In the genomic region with DNA sequence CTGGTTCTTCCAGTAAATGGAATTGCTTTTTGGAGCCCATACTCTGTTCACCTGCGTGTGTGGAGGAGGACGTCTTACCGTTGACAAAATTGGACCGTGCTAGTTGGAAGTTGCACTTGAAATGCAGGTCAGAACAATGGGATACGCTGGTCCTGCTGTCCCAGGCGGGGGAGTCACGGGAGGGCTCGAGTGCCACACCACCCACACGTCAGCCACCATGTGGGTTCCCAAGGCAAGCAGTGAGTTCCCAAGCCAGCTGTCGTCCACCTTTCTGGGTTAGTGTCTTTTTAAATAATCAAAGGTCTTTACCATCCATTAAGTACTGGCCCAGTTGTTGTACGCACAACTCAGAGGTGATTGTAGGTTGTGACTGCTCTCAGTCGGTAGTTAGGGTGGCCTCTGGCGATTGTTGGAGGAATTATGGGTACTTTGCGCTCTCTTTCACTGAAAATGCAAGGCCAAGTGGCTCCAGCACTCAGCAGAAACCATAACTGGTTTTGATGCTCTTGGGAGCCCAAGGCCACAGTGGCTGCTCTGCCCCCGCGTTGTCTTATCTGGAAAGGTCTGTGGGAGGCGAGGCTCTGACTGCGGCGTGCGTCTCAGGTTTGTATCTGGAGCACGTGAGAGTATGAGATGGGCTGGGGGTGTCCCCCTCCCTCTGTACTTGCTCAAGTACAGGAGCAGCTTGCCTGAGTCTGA, we compare ENCODE assay signal across 18 cellular contexts. TPM values are rescaled to one million over a fixed set of nuclear protein-coding genes. Genes with fewer than 3 reads are reported as not detected.
DNase-seq lines count a peak whose midpoint lies in the region; ATAC-seq and TF ChIP-seq lines count a peak whose summit lies in the region.
"Had no signal": no experiment of that assay in that cellular context is flagged by ENCODE, and none has a peak within 500 bp of the region (broad histone marks: within the 10 kb centered on the region; RNA-seq: fewer than 3 reads in every experiment).

No MANE protein-coding gene starts in this region.

- H3K4me1 Mint-ChIP-seq in activated CD4-positive, alpha-beta T cell treated with anti-CD3 and anti-CD28 coated beads, Interleukin-2, amount 10 ng/mL, durations not matched to agents 24 days and 14 days: peaks cover 33% of the 10 kb centered on the region
- peaks cover 17% of the 10 kb centered on the region for H3K4me1 Mint-ChIP-seq in CD8-positive, alpha-beta T cell (ENCODE audit: low read depth)

- POLR2A ChIA-PET in CD8-positive, alpha-beta T cell (lab: Charles Lee): no interaction called here

- peaks cover 98% of the 10 kb centered on the region for H3K79me2 ChIP-seq in hepatocyte

- intact Hi-C loops in activated CD4-positive, alpha-beta T cell treated with anti-CD3 and anti-CD28 coated beads, Interleukin-2, amount 10 ng/mL, durations not matched to agents 24 days and 14 days (cut with micrococcal nuclease): no loop called here
- intact Hi-C loops in sciatic nerve (cut with DNase I): no loop called here
- intact Hi-C loops in CD8-positive, alpha-beta T cell (cut with DNase I, micrococcal nuclease): no loop called here

- no peak overlapping the region for H2AFZ ChIP-seq in hepatocyte
- H2AFZ ChIP-seq in neuronal stem cell (ENCODE audit: low read length): no peak overlapping the region

- H3K4me2 ChIP-seq in hepatocyte (peak overlapping the region; percentile 57), neuronal stem cell (ENCODE audit: insufficient read depth, low read length, poor library complexity, severe bottlenecking) (no peak overlapping the region)

- H3K9ac ChIP-seq in neuronal stem cell (ENCODE audit: low read depth, low read length, poor library complexity): no peak overlapping the region

- no peak overlapping the region for H4K8ac ChIP-seq in neuronal stem cell (ENCODE audit: low read depth, low read length)

- no peak overlapping the region for H2BK12ac ChIP-seq in neuronal stem cell (ENCODE audit: low read length)

- no peak overlapping the region for H2BK15ac ChIP-seq in neuronal stem cell (ENCODE audit: low read length)

- CTCF ChIA-PET in CD8-positive, alpha-beta T cell (lab: Charles Lee): no interaction called here

- no peak overlapping the region for H3K4me3 ChIP-seq in NB4 (ENCODE audit: low read depth, low read length)
- H3K4me3 ChIP-seq in hepatocyte: no peak overlapping the region
- H3K4me3 ChIP-seq in CD8-positive, alpha-beta T cell (ENCODE audit: low read depth, low read length): no peak overlapping the region
- no peak overlapping the region for H3K4me3 ChIP-seq in neuronal stem cell (ENCODE audit: low read length in 2 of 2)
- H3K4me3 ChIP-seq: MG63, SJSA1, suprapubic skin had no signal

- H3K36me3 ChIP-seq in hepatocyte (replicated peaks; ENCODE audit: insufficient read depth, low read depth): no peaks in the 10 kb centered on the region
- no peaks in the 10 kb centered on the region for H3K36me3 ChIP-seq in CD8-positive, alpha-beta T cell (ENCODE audit: insufficient read depth, low read length)
- H3K36me3 ChIP-seq in neuronal stem cell (replicated peaks in 1 of 2; ENCODE audit: control insufficient read depth in 2 of 2, insufficient read depth in 2 of 2, low read length in 2 of 2): no peaks in the 10 kb centered on the region
- H3K36me3 ChIP-seq: MG63, SJSA1, suprapubic skin had no signal

- H3K79me1 ChIP-seq in neuronal stem cell (ENCODE audit: low read depth, low read length): peaks cover 15% of the 10 kb centered on the region

- no peak overlapping the region for H3K4me3 Mint-ChIP-seq in activated CD4-positive, alpha-beta T cell treated with anti-CD3 and anti-CD28 coated beads, Interleukin-2, amount 10 ng/mL, durations not matched to agents 24 days and 14 days
- H3K4me3 Mint-ChIP-seq in CD8-positive, alpha-beta T cell: no peak overlapping the region
- H3K4me3 Mint-ChIP-seq: activated T-cell treated with anti-CD3 and anti-CD28 coated beads, Interleukin-2, amount 50 U/mL, for 4 hours; brain had no signal

- H3K4me1 ChIP-seq in hepatocyte (ENCODE audit: insufficient read depth) (peaks cover 21% of the 10 kb centered on the region), neuronal stem cell (ENCODE audit: control insufficient read depth in 2 of 2, insufficient read depth in 1 of 2, low read depth in 1 of 2, low read length in 2 of 2) (peaks cover 0 to 19% of the 10 kb centered on the region in 2 donors)
- no peaks in the 10 kb centered on the region for H3K4me1 ChIP-seq in CD8-positive, alpha-beta T cell (ENCODE audit: insufficient read depth, low read length)
- H3K4me1 ChIP-seq: foreskin keratinocyte, SJSA1 had no signal

- no peak overlapping the region for H3K18ac ChIP-seq in neuronal stem cell (ENCODE audit: low read length)

- H3K27me3 ChIP-seq in hepatocyte (no peaks in the 10 kb centered on the region), neuronal stem cell (ENCODE audit: control insufficient read depth in 3 of 3, insufficient read depth in 3 of 3, low read depth in 1 of 3, low read length in 3 of 3) (no peaks in the 10 kb centered on the region)
- H3K27me3 ChIP-seq in CD8-positive, alpha-beta T cell (ENCODE audit: insufficient read depth, low read length): no peaks in the 10 kb centered on the region
- H3K27me3 ChIP-seq: foreskin keratinocyte, MG63, SJSA1, suprapubic skin had no signal

- peaks cover 1% of the 10 kb centered on the region for H3K36me3 Mint-ChIP-seq in activated CD4-positive, alpha-beta T cell treated with anti-CD3 and anti-CD28 coated beads, Interleukin-2, amount 10 ng/mL, durations not matched to agents 24 days and 14 days (ENCODE audit: low read depth)
- peaks cover 3% of the 10 kb centered on the region for H3K36me3 Mint-ChIP-seq in CD8-positive, alpha-beta T cell
- H3K36me3 Mint-ChIP-seq: naive B cell had no signal

- peak overlapping the region; percentile 45 for H3K27ac Mint-ChIP-seq in activated CD4-positive, alpha-beta T cell treated with anti-CD3 and anti-CD28 coated beads, Interleukin-2, amount 10 ng/mL, durations not matched to agents 24 days and 14 days
- H3K27ac Mint-ChIP-seq in CD8-positive, alpha-beta T cell: no peak overlapping the region

- TF ChIP-seq POLR2A in NB4 (IDR thresholded peaks at IDR 0.05; ENCODE audit: extremely low read depth, insufficient read length): no peak

- no peak for ATAC-seq in sciatic nerve
- no peak for ATAC-seq in CD8-positive, alpha-beta T cell
- ATAC-seq: foreskin keratinocyte had no signal

- H3K14ac ChIP-seq in neuronal stem cell (ENCODE audit: low read length): no peak overlapping the region

- no peaks in the 10 kb centered on the region for H3K9me3 Mint-ChIP-seq in activated CD4-positive, alpha-beta T cell treated with anti-CD3 and anti-CD28 coated beads, Interleukin-2, amount 10 ng/mL, durations not matched to agents 24 days and 14 days
- no peaks in the 10 kb centered on the region for H3K9me3 Mint-ChIP-seq in CD8-positive, alpha-beta T cell
- H3K9me3 Mint-ChIP-seq: activated T-cell treated with anti-CD3 and anti-CD28 coated beads, Interleukin-2, amount 50 U/mL, for 4 hours; naive B cell had no signal

- no peak overlapping the region for H3K4ac ChIP-seq in neuronal stem cell (ENCODE audit: low read length)

- no peaks in the 10 kb centered on the region for H3K9me3 ChIP-seq in hepatocyte (ENCODE audit: low read depth)
- no peaks in the 10 kb centered on the region for H3K9me3 ChIP-seq in CD8-positive, alpha-beta T cell (ENCODE audit: low read length)
- no peaks in the 10 kb centered on the region for H3K9me3 ChIP-seq in neuronal stem cell (replicated peaks in 1 of 2; ENCODE audit: control insufficient read depth in 2 of 2, insufficient read depth in 1 of 2, low read depth in 1 of 2, low read length in 2 of 2)
- H3K9me3 ChIP-seq: MG63, SJSA1, suprapubic skin had no signal

- peak overlapping the region; percentile 78 for H3K27ac ChIP-seq in hepatocyte
- H3K27ac ChIP-seq in CD8-positive, alpha-beta T cell (ENCODE audit: low read depth, low read length): no peak overlapping the region
- H3K27ac ChIP-seq in neuronal stem cell (replicated peaks; ENCODE audit: low read length): no peak overlapping the region
- H3K27ac ChIP-seq: foreskin keratinocyte, SJSA1 had no signal

- H2AK5ac ChIP-seq in neuronal stem cell (ENCODE audit: low read depth, low read length): no peak overlapping the region

- no peaks in the 10 kb centered on the region for H3K9me2 ChIP-seq in hepatocyte (replicated peaks; ENCODE audit: insufficient read depth)

- H3K27me3 Mint-ChIP-seq in activated CD4-positive, alpha-beta T cell treated with anti-CD3 and anti-CD28 coated beads, Interleukin-2, amount 10 ng/mL, durations not matched to agents 24 days and 14 days: no peaks in the 10 kb centered on the region
- H3K27me3 Mint-ChIP-seq in CD8-positive, alpha-beta T cell (ENCODE audit: low read depth): no peaks in the 10 kb centered on the region
- H3K27me3 Mint-ChIP-seq: naive B cell had no signal

- TF ChIP-seq CTCF in NB4 (IDR thresholded peaks at IDR 0.05; ENCODE audit: low read depth, low read length) (no peak), hepatocyte (IDR thresholded peaks at IDR 0.05; ENCODE audit: poor library complexity) (no peak)
- TF ChIP-seq CTCF in CD8-positive, alpha-beta T cell (IDR thresholded peaks at IDR 0.05): no peak

- no peak overlapping the region for H2BK120ac ChIP-seq in neuronal stem cell (ENCODE audit: low read depth, low read length)

- H3K23ac ChIP-seq in neuronal stem cell (ENCODE audit: low read depth, low read length, poor library complexity): no peak overlapping the region

- H2BK5ac ChIP-seq in neuronal stem cell (ENCODE audit: low read length): no peak overlapping the region

- WGBS in hepatocyte (ENCODE audit: low lambda C conversion rate, missing lambda C conversion rate): 72% methylated on average over 21 of the region's 21 CpGs
- no CpG with 5 or more reads among the region's 21 CpGs for WGBS in neuronal stem cell (ENCODE audit: extremely low coverage in 2 of 2, insufficient read length in 2 of 2, insufficient replicate concordance in 1 of 2), 2 donors

- no peak for DNase-seq in activated CD4-positive, alpha-beta T cell treated with anti-CD3 and anti-CD28 coated beads, Interleukin-2, amount 10 ng/mL, durations not matched to agents 24 days and 14 days
- DNase-seq in activated CD4-positive, alpha-beta T cell treated with anti-CD3 and anti-CD28 coated beads, Interleukin-2, amount 50 U/mL, for 4 hours: no peak
- peak; percentile 30 for DNase-seq in NB4 (ENCODE audit: low read depth)
- DNase-seq in hepatocyte (ENCODE audit: low spot score): no peak
- DNase-seq in sciatic nerve (ENCODE audit: low spot score): peak; percentile 47
- no peak for DNase-seq in CD8-positive, alpha-beta T cell
- DNase-seq in NCI-H2107 treated with DMSO at 0.1 percent for 48 hours (lab: John Stamatoyannopoulos, UW; ENCODE audit: unreplicated experiment): no peak
- no peak for DNase-seq in neuronal stem cell (ENCODE audit: low spot score)
- DNase-seq: activated T-cell treated with anti-CD3 and anti-CD28 coated beads, Interleukin-2, amount 50 U/mL, for 4 hours; effector CD4-positive, alpha-beta T cell; islet precursor cell; MG63; naive B cell; NCI-H2107 had no signal

- peaks cover 10% of the 10 kb centered on the region for H4K20me1 ChIP-seq in hepatocyte (ENCODE audit: insufficient read depth, poor library complexity, severe bottlenecking)

- no peak overlapping the region for H4K91ac ChIP-seq in neuronal stem cell (ENCODE audit: low read depth, low read length, poor library complexity)

RNA-seq across cellular contexts. Expression of gene ATP11A, which starts 14.2 kb away (rescaled TPM):
- total RNA-seq in activated CD4-positive, alpha-beta T cell treated with anti-CD3 and anti-CD28 coated beads, Interleukin-2, amount 10 ng/mL, durations not matched to agents 24 days and 14 days: 79.4 and 80.6 TPM in 2 replicates
- total RNA-seq in hepatocyte: 21.9 and 30.8 TPM in 2 replicates
- polyA plus RNA-seq in hepatocyte: 28.7 and 38.2 TPM in 2 replicates
- 75.6 TPM for total RNA-seq in sciatic nerve
- 10 to 100 TPM; 20.7 to 22.1 TPM for total RNA-seq in CD8-positive, alpha-beta T cell
- polyA plus RNA-seq in neuronal stem cell (2013, experiment 1 of 2): 22.9 TPM
- 23.4 TPM for polyA plus RNA-seq in neuronal stem cell (2013, experiment 2 of 2)

Comparison
In these comparisons a context has a peak if more than half of its experiments do, and no peak if none do; other contexts are left out.
1. DNase-seq: peak in NB4 (single experiment) and sciatic nerve (single experiment); none in activated CD4-positive, alpha-beta T cell treated with anti-CD3 and anti-CD28 coated beads, Interleukin-2, amount 10 ng/mL, durations not matched to agents 24 days and 14 days (single experiment), activated CD4-positive, alpha-beta T cell treated with anti-CD3 and anti-CD28 coated beads, Interleukin-2, amount 50 U/mL, for 4 hours (0 of 2), hepatocyte (single experiment), CD8-positive, alpha-beta T cell (0 of 7), NCI-H2107 treated with DMSO at 0.1 percent for 48 hours (single experiment) and neuronal stem cell (single experiment).